ENCODE assay signal across 8 cellular contexts in the genomic region with DNA sequence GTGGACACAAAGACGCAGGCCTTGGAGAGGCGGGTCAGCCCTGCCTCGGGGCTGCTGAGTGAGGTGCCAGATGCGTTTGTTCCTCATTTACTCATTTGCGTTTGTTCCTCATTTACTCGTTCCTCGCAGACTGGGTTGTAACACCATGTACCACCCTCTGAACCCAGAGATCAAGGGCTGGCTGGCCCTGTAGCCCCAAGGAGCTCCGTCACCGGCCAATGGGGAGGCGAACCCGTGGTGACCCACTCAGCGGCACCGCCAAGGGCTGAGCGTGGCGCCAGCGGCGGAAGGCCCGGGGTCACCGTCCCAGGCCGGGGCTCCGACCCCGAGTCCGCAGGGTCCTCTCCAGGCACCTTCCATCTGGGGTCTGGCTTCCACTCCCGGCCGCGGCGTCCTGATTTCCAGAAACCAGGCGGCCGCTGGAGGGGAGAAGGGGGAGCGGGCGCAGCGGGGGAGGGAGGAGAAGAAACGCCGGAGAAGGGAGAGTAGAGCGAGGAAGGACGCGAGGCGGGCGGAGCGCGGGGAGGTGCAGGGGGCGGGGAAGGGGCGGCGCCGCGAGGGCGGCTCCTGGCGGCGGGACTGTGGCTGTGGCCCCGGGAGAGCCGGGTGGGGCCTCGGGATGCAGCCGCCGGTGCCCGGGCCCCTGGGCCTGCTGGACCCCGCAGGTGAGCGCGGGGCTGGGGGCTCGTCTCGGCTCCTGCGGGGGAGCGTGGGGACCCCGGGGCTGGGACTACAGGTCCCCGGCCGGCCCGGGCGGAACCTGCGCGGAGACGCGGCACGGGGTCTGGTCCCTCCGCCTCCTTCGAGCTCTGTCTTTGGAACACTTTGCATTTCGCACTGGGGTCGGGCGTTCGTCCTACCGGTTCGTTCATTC. TPM values are rescaled to one million over a fixed set of nuclear protein-coding genes. Genes with fewer than 3 reads are reported as not detected.
A peak's percentile ranks its signal among the peaks of the same experiment; 100 is the strongest.
DNase-seq lines count a peak whose midpoint lies in the region; ATAC-seq, FAIRE-seq and TF ChIP-seq lines count a peak whose summit lies in the region.

TSS of gene TMEM255B (plus strand) at position 576 of the 874 bp plus-strand sequence. CDS start at position 620, 44 bp downstream.

- peaks cover 44% of the 10 kb centered on the region for H3K27me3 Mint-ChIP-seq in activated T-helper 2 cell treated with anti-CD3 and anti-CD28 coated beads, Interferon-gamma antibody, Interleukin-2, Interleukin-4, amounts not matched to agents 10 μg/mL and 5 μg/mL and 100 μg/mL, durations not matched to agents 14 hours and 24 hours and 36 hours (ENCODE audit: low read depth)
- H3K27me3 Mint-ChIP-seq in naive thymus-derived CD8-positive, alpha-beta T cell = peaks cover 27 to 86% (median 52%) of the 10 kb centered on the region in 5 donors
- H3K27me3 Mint-ChIP-seq in stimulated activated memory B cell treated with anti-CD40 and anti-IgM and Interleukin-4, amounts not matched to agents 10 μg/mL and 1 μg/mL and 100 μg/mL, for 72 hours = peaks cover 48% of the 10 kb centered on the region

- DNase-seq in Ammon's horn (ENCODE audit: low spot score) (peak; percentile 80), HTR-8/SVneo (ENCODE audit: insufficient read length, low spot score) (peak; percentile 75), RPMI8226 (peak; percentile 81), fibroblast of mammary gland (ENCODE audit: low read depth) (peak; percentile 49)
- DNase-seq in activated T-helper 2 cell treated with anti-CD3 and anti-CD28 coated beads, Interferon-gamma antibody, Interleukin-2, Interleukin-4, amounts not matched to agents 10 μg/mL and 5 μg/mL and 100 μg/mL, durations not matched to agents 14 hours and 24 hours and 36 hours (ENCODE audit: low spot score) = peak; percentile 60
- DNase-seq in naive thymus-derived CD8-positive, alpha-beta T cell = peak; percentile 33 to 80 (median 64)

- FAIRE-seq in HTR-8/SVneo (lab: Jason Lieb, UNC) = no peak

- H3K4me3 ChIP-seq in fibroblast of mammary gland (ENCODE audit: control insufficient read depth, low read depth, low read length) = peak within 1 kb of the TSS; percentile 52

- H3K36me3 Mint-ChIP-seq in activated T-helper 2 cell treated with anti-CD3 and anti-CD28 coated beads, Interferon-gamma antibody, Interleukin-2, Interleukin-4, amounts not matched to agents 10 μg/mL and 5 μg/mL and 100 μg/mL, durations not matched to agents 14 hours and 24 hours and 36 hours (ENCODE audit: low read depth) = no peaks in the 10 kb centered on the region
- H3K36me3 Mint-ChIP-seq in naive thymus-derived CD8-positive, alpha-beta T cell = no peaks in the 10 kb centered on the region
- no peaks in the 10 kb centered on the region for H3K36me3 Mint-ChIP-seq in stimulated activated memory B cell treated with anti-CD40 and anti-IgM and Interleukin-4, amounts not matched to agents 10 μg/mL and 1 μg/mL and 100 μg/mL, for 72 hours

- H3K9me3 Mint-ChIP-seq in activated T-helper 2 cell treated with anti-CD3 and anti-CD28 coated beads, Interferon-gamma antibody, Interleukin-2, Interleukin-4, amounts not matched to agents 10 μg/mL and 5 μg/mL and 100 μg/mL, durations not matched to agents 14 hours and 24 hours and 36 hours = no peaks in the 10 kb centered on the region
- peaks cover 0 to 8% (median 0%) of the 10 kb centered on the region in 9 donors for H3K9me3 Mint-ChIP-seq in naive thymus-derived CD8-positive, alpha-beta T cell
- H3K9me3 Mint-ChIP-seq in stimulated activated memory B cell treated with anti-CD40 and anti-IgM and Interleukin-4, amounts not matched to agents 10 μg/mL and 1 μg/mL and 100 μg/mL, for 72 hours = peaks cover 2% of the 10 kb centered on the region

- POLR2A ChIA-PET in naive thymus-derived CD8-positive, alpha-beta T cell (lab: Charles Lee) = no interaction called here

- H3K4me1 Mint-ChIP-seq in activated T-helper 2 cell treated with anti-CD3 and anti-CD28 coated beads, Interferon-gamma antibody, Interleukin-2, Interleukin-4, amounts not matched to agents 10 μg/mL and 5 μg/mL and 100 μg/mL, durations not matched to agents 14 hours and 24 hours and 36 hours (ENCODE audit: low read depth) = peaks cover 14% of the 10 kb centered on the region
- peaks cover 13 to 24% (median 14%) of the 10 kb centered on the region in 4 donors for H3K4me1 Mint-ChIP-seq in naive thymus-derived CD8-positive, alpha-beta T cell
- H3K4me1 Mint-ChIP-seq in stimulated activated memory B cell treated with anti-CD40 and anti-IgM and Interleukin-4, amounts not matched to agents 10 μg/mL and 1 μg/mL and 100 μg/mL, for 72 hours = peaks cover 15% of the 10 kb centered on the region

- no peak within 1 kb of the TSS for H3K27ac Mint-ChIP-seq in activated T-helper 2 cell treated with anti-CD3 and anti-CD28 coated beads, Interferon-gamma antibody, Interleukin-2, Interleukin-4, amounts not matched to agents 10 μg/mL and 5 μg/mL and 100 μg/mL, durations not matched to agents 14 hours and 24 hours and 36 hours
- H3K27ac Mint-ChIP-seq in naive thymus-derived CD8-positive, alpha-beta T cell = peak within 1 kb of the TSS in 3 of 10 donors; percentile 16 to 60 (median 23)
- H3K27ac Mint-ChIP-seq in stimulated activated memory B cell treated with anti-CD40 and anti-IgM and Interleukin-4, amounts not matched to agents 10 μg/mL and 1 μg/mL and 100 μg/mL, for 72 hours = peak within 1 kb of the TSS; percentile 52

- peak within 1 kb of the TSS; percentile 85 for H3K4me3 Mint-ChIP-seq in activated T-helper 2 cell treated with anti-CD3 and anti-CD28 coated beads, Interferon-gamma antibody, Interleukin-2, Interleukin-4, amounts not matched to agents 10 μg/mL and 5 μg/mL and 100 μg/mL, durations not matched to agents 14 hours and 24 hours and 36 hours (ENCODE audit: low read depth)
- peak within 1 kb of the TSS; percentile 80 to 97 (median 89) for H3K4me3 Mint-ChIP-seq in naive thymus-derived CD8-positive, alpha-beta T cell
- H3K4me3 Mint-ChIP-seq in stimulated activated memory B cell treated with anti-CD40 and anti-IgM and Interleukin-4, amounts not matched to agents 10 μg/mL and 1 μg/mL and 100 μg/mL, for 72 hours = peak within 1 kb of the TSS; percentile 82

- TF ChIP-seq CTCF in fibroblast of mammary gland (conservative IDR thresholded peaks at IDR 0.05; ENCODE audit: control insufficient read depth, insufficient read depth, low read depth, low read length) = no peak

- intact Hi-C loops in activated T-helper 2 cell treated with anti-CD3 and anti-CD28 coated beads, Interferon-gamma antibody, Interleukin-2, Interleukin-4, amounts not matched to agents 10 μg/mL and 5 μg/mL and 100 μg/mL, durations not matched to agents 14 hours and 24 hours and 36 hours (cut with micrococcal nuclease) = no loop called here

- peak; percentile 89 for ATAC-seq in GM19397 (IDR thresholded peaks at IDR 0.05; ENCODE audit: unreplicated experiment)
- ATAC-seq in naive thymus-derived CD8-positive, alpha-beta T cell = peak; percentile 94 to 95
- peak; percentile 93 for ATAC-seq in stimulated activated memory B cell treated with anti-CD40 and anti-IgM and Interleukin-4, amounts not matched to agents 10 μg/mL and 1 μg/mL and 100 μg/mL, for 72 hours

RNA-seq across cellular contexts. Expression of gene TMEM255B, which starts in this region (rescaled TPM):
- total RNA-seq in activated T-helper 2 cell treated with anti-CD3 and anti-CD28 coated beads, Interferon-gamma antibody, Interleukin-2, Interleukin-4, amounts not matched to agents 10 μg/mL and 5 μg/mL and 100 μg/mL, durations not matched to agents 14 hours and 24 hours and 36 hours = 2.1 and 2.2 TPM in 2 replicates
- under 1 TPM; 0.71 to 0.75 TPM for total RNA-seq in naive thymus-derived CD8-positive, alpha-beta T cell
- under 1 TPM in 2 of 3 donors, not detected in 1; 0.02 to 0.07 TPM for polyA plus RNA-seq in naive thymus-derived CD8-positive, alpha-beta T cell

Comparison
In these comparisons a context has a peak if more than half of its experiments do, and no peak if none do; other contexts are left out.
1. Peak in every context shown above with its lines: DNase-seq, ATAC-seq and H3K4me3 ChIP-seq.
2. Peak in DNase-seq and ATAC-seq in naive thymus-derived CD8-positive, alpha-beta T cell; RNA of the gene not detected or under 1 TPM.